ENCODE assay signal across 1 cellular context in genomic region chr2:52936029-52936428, GRCh38.
TF ChIP-seq lines count a peak whose summit lies in the region.

No MANE protein-coding gene starts in this region.

TF ChIP-seq in HepG2, 621 proteins besides CTCF, POLR2A, EP300 and RAD21 (continued from another document):
- TF ChIP-seq ZBTB33 (CRISPR knock-in tag; IDR thresholded peaks at IDR 0.05) (no peak), TBX2 (CRISPR knock-in tag; IDR thresholded peaks at IDR 0.05; ENCODE audit: borderline replicate concordance) (no peak), MIER2 (CRISPR knock-in tag; IDR thresholded peaks at IDR 0.05) (no peak)
TF ChIP-seq in HepG2: peak in this region for 0.
